ENCODE assay signal across 13 cellular contexts in genomic region chr19:18093439-18094161, GRCh38. TPM values are rescaled to one million over a fixed set of nuclear protein-coding genes. Genes with fewer than 3 reads are reported as not detected.
A peak's percentile ranks its signal among the peaks of the same experiment; 100 is the strongest.
DNase-seq lines count a peak whose midpoint lies in the region; ATAC-seq and TF ChIP-seq lines count a peak whose summit lies in the region.
"Had no signal": no experiment of that assay in that cellular context is flagged by ENCODE, and none has a peak within 500 bp of the region (broad histone marks: within the 10 kb centered on the region; RNA-seq: fewer than 3 reads in every experiment).

No MANE protein-coding gene starts in this region.

- no peaks in the 10 kb centered on the region for H3K27me3 ChIP-seq in CD4-positive, CD25-positive, alpha-beta regulatory T cell (ENCODE audit: control insufficient read depth, insufficient read depth, low read length)
- H3K27me3 ChIP-seq: right lobe of liver had no signal

- H3K4me3 ChIP-seq in CD4-positive, CD25-positive, alpha-beta regulatory T cell (ENCODE audit: low read depth, low read length) = no peak overlapping the region
- no peak overlapping the region for H3K4me3 ChIP-seq in HEK293 (ENCODE audit: low read depth, low read length)
- no peak overlapping the region for H3K4me3 ChIP-seq in fibroblast of mammary gland (ENCODE audit: control insufficient read depth, low read depth, low read length)
- H3K4me3 ChIP-seq: left lung, right lobe of liver had no signal

- peak overlapping the region in 2 of 3 donors; percentile 74 to 89 for H3K27ac Mint-ChIP-seq in CD4-positive, CD25-positive, alpha-beta regulatory T cell

- H3K9me3 ChIP-seq in CD4-positive, CD25-positive, alpha-beta regulatory T cell (ENCODE audit: control insufficient read depth in 2 of 2, low read length in 2 of 2) = no peaks in the 10 kb centered on the region
- no peaks in the 10 kb centered on the region for H3K9me3 ChIP-seq in HEK293 (ENCODE audit: control insufficient read depth, insufficient read depth, low read depth, low read length)
- H3K9me3 ChIP-seq: left lung had no signal

- ATAC-seq in CD4-positive, CD25-positive, alpha-beta regulatory T cell (ENCODE audit: low read depth in 2 of 2) = no peak
- ATAC-seq in HG03457 (IDR thresholded peaks at IDR 0.05; ENCODE audit: unreplicated experiment) (no peak), HG02588 (IDR thresholded peaks at IDR 0.05; ENCODE audit: unreplicated experiment) (no peak)
- ATAC-seq: left lung had no signal

- H3K36me3 Mint-ChIP-seq in CD4-positive, CD25-positive, alpha-beta regulatory T cell = no peaks in the 10 kb centered on the region

- H3K4me3 Mint-ChIP-seq in CD4-positive, CD25-positive, alpha-beta regulatory T cell = peak overlapping the region in 1 of 4 donors; percentile 78

- TF ChIP-seq CTCF in HEK293 (tag by site-specific recombination; IDR thresholded peaks at IDR 0.05) (no peak), RWPE1 (conservative IDR thresholded peaks at IDR 0.05; ENCODE audit: low read depth) (no peak), fibroblast of mammary gland (conservative IDR thresholded peaks at IDR 0.05; ENCODE audit: control insufficient read depth, insufficient read depth, low read depth, low read length) (no peak)

- H3K4me1 ChIP-seq in CD4-positive, CD25-positive, alpha-beta regulatory T cell (ENCODE audit: control insufficient read depth, insufficient read depth, low read length, poor library complexity, severe bottlenecking) = peaks cover 59% of the 10 kb centered on the region
- no peaks in the 10 kb centered on the region for H3K4me1 ChIP-seq in HEK293 (ENCODE audit: control insufficient read depth, insufficient read depth, low read length)

- no peak for DNase-seq in CD4-positive, CD25-positive, alpha-beta regulatory T cell
- peak; percentile 82 for DNase-seq in RWPE1 (ENCODE audit: low spot score)
- peak; percentile 60 for DNase-seq in fibroblast of mammary gland (ENCODE audit: low read depth)
- DNase-seq in mucosa of gallbladder (ENCODE audit: low spot score) = no peak
- DNase-seq in SHP77 treated with DMSO at 0.1 percent for 48 hours (lab: John Stamatoyannopoulos, UW) = no peak
- DNase-seq: activated T-cell treated with anti-CD3 and anti-CD28 coated beads for 4 hours; effector CD4-positive, alpha-beta T cell; left lung; right lobe of liver; SIG-M5 had no signal

- CTCF ChIA-PET in HEK293 (lab: Yijun Ruan, JAX) (interaction anchor here (0.6 to 0.9 kb wide), 3 partner anchors 19 to 402 kb away, joined by 3 to 4 read pairs (median 3); no protein-coding TSS in a partner anchor), RWPE1 (lab: Yijun Ruan, JAX) (interaction anchor here (1.0 kb wide), 1 partner anchor 707 kb away, joined by 4 read pairs; no protein-coding TSS in a partner anchor)

- H3K27me3 Mint-ChIP-seq in CD4-positive, CD25-positive, alpha-beta regulatory T cell = no peaks in the 10 kb centered on the region

- no peaks in the 10 kb centered on the region for H3K36me3 ChIP-seq in CD4-positive, CD25-positive, alpha-beta regulatory T cell (ENCODE audit: control insufficient read depth, insufficient read depth, low read length)
- no peaks in the 10 kb centered on the region for H3K36me3 ChIP-seq in HEK293 (ENCODE audit: control insufficient read depth in 2 of 2, insufficient read depth in 1 of 2, low read length in 2 of 2)
- H3K36me3 ChIP-seq: left lung, right lobe of liver had no signal

- H3K9me3 Mint-ChIP-seq in CD4-positive, CD25-positive, alpha-beta regulatory T cell = no peaks in the 10 kb centered on the region

- H3K27ac ChIP-seq in CD4-positive, CD25-positive, alpha-beta regulatory T cell (ENCODE audit: insufficient read depth, low read length, poor library complexity, severe bottlenecking) = no peak overlapping the region
- H3K27ac ChIP-seq in HEK293 (ENCODE audit: extremely low read depth, low read depth, low read length) (no peak overlapping the region), RWPE1 (peak overlapping the region; percentile 46)
- H3K27ac ChIP-seq: left lung, right lobe of liver had no signal

- peaks cover 15 to 64% (median 37%) of the 10 kb centered on the region in 4 donors for H3K4me1 Mint-ChIP-seq in CD4-positive, CD25-positive, alpha-beta regulatory T cell

- POLR2A ChIA-PET in HEK293 (lab: Yijun Ruan, JAX) (no interaction called here), RWPE1 (lab: Yijun Ruan, JAX; ENCODE audit: low non-redundant PET) (no interaction called here)

TF ChIP-seq in HEK293, 187 proteins besides CTCF, POLR2A, EP300 and RAD21:
- TF ChIP-seq ZNF391 (tag by site-specific recombination; IDR thresholded peaks at IDR 0.05; ENCODE audit: borderline replicate concordance, low read depth) (no peak), ZBTB48 (tag by site-specific recombination; IDR thresholded peaks at IDR 0.05) (peak; percentile 61), SETDB1 (IDR thresholded peaks at IDR 0.05; ENCODE audit: insufficient read length, low read length) (peak; percentile 40), SP2 (tag by site-specific recombination; IDR thresholded peaks at IDR 0.05) (peak; percentile 65), ZNF664 (tag by site-specific recombination; IDR thresholded peaks at IDR 0.05) (peak; percentile 61), ZFP41 (tag by site-specific recombination; IDR thresholded peaks at IDR 0.05; ENCODE audit: borderline replicate concordance) (no peak), MEIS1 (CRISPR knock-in tag; IDR thresholded peaks at IDR 0.05; ENCODE audit: borderline replicate concordance) (no peak), ZFP3 (tag by site-specific recombination; IDR thresholded peaks at IDR 0.05; ENCODE audit: low read depth) (peak; percentile 94), ZNF843 (tag by site-specific recombination; IDR thresholded peaks at IDR 0.05) (no peak), ZNF768 (tag by site-specific recombination; IDR thresholded peaks at IDR 0.05) (no peak), ZSCAN5A (tag by site-specific recombination; IDR thresholded peaks at IDR 0.05) (no peak), ZNF76 (tag by site-specific recombination; IDR thresholded peaks at IDR 0.05; ENCODE audit: borderline replicate concordance, low read depth) (0 out of 2 replicates have a peak, but pooled peaks have one; percentile 13), ZBTB17 (tag by site-specific recombination; IDR thresholded peaks at IDR 0.05) (peak; percentile 87)
- TF ChIP-seq, protein P1, sequence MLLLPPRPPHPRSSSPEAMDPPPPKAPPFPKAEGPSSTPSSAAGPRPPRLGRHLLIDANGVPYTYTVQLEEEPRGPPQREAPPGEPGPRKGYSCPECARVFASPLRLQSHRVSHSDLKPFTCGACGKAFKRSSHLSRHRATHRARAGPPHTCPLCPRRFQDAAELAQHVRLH (tag by site-specific recombination; IDR thresholded peaks at IDR 0.05) = 0 out of 2 replicates have a peak, but pooled peaks have one; percentile 9

RNA-seq across cellular contexts. Expression of gene MAST3, which starts 4.0 kb away (rescaled TPM):
- total RNA-seq in CD4-positive, CD25-positive, alpha-beta regulatory T cell = 45.9 TPM
- polyA plus RNA-seq in CD4-positive, CD25-positive, alpha-beta regulatory T cell = 1 to 10 TPM; 8.1 to 9.0 (median 8.6) TPM
- total RNA-seq in mucosa of gallbladder = 24.5 TPM

RNA-seq across cellular contexts. Expression of gene IL12RB1, which starts 6.9 kb away (rescaled TPM):
- total RNA-seq in CD4-positive, CD25-positive, alpha-beta regulatory T cell = 60.4 TPM
- 10 to 100 TPM; 34.9 to 53.2 (median 46.3) TPM for polyA plus RNA-seq in CD4-positive, CD25-positive, alpha-beta regulatory T cell
- 3.1 TPM for total RNA-seq in mucosa of gallbladder

RNA-seq across cellular contexts. Expression of gene PIK3R2, which starts 59.4 kb away (rescaled TPM):
- 9.4 TPM for total RNA-seq in CD4-positive, CD25-positive, alpha-beta regulatory T cell
- 1 to 10 TPM in 2 of 4 donors, under 1 TPM in 2; 0.42 to 3.6 (median 2.0) TPM for polyA plus RNA-seq in CD4-positive, CD25-positive, alpha-beta regulatory T cell
- total RNA-seq in mucosa of gallbladder = 74.2 TPM

Comparison
In these comparisons a context has a peak if more than half of its experiments do, and no peak if none do; other contexts are left out.
1. DNase-seq: peak in RWPE1 (single experiment) and fibroblast of mammary gland (single experiment); none in CD4-positive, CD25-positive, alpha-beta regulatory T cell (0 of 3), mucosa of gallbladder (single experiment) and SHP77 treated with DMSO at 0.1 percent for 48 hours (single experiment).
2. RNA of gene IL12RB1, which starts 6.9 kb away (total RNA-seq): 60.4 TPM in CD4-positive, CD25-positive, alpha-beta regulatory T cell (single experiment); 3.1 TPM in mucosa of gallbladder (single experiment); every median in the first group is over 10 times any median in the second.